Comparison of ENCODE assay signal across 19 cellular contexts in genomic region chr7:73622527-73622908, GRCh38. TPM values are rescaled to one million over a fixed set of nuclear protein-coding genes. Genes with fewer than 3 reads are reported as not detected.
A peak's percentile ranks its signal among the peaks of the same experiment; 100 is the strongest.
DNase-seq lines count a peak whose midpoint lies in the region; ATAC-seq, FAIRE-seq and TF ChIP-seq lines count a peak whose summit lies in the region.
"Had no signal": no experiment of that assay in that cellular context is flagged by ENCODE, and none has a peak within 500 bp of the region (broad histone marks: within the 10 kb centered on the region; RNA-seq: fewer than 3 reads in every experiment).

No MANE protein-coding gene starts in this region.

- H3K4me3 Mint-ChIP-seq in chondrocyte (ENCODE audit: unreplicated experiment): no peak overlapping the region
- H3K4me3 Mint-ChIP-seq: activated naive CD4-positive, alpha-beta T cell treated with anti-CD3 and anti-CD28 coated beads, Interleukin-2, amount 50 U/mL, for 24 hours had no signal

- H3K4me1 Mint-ChIP-seq in chondrocyte (ENCODE audit: low read depth): peaks cover 5% of the 10 kb centered on the region
- H3K4me1 Mint-ChIP-seq: activated naive CD4-positive, alpha-beta T cell treated with anti-CD3 and anti-CD28 coated beads, Interleukin-2, amount 50 U/mL, for 24 hours had no signal

- no peaks in the 10 kb centered on the region for H3K9me1 ChIP-seq in K562 (ENCODE audit: control insufficient read depth, insufficient read depth, low read length)

- peak; percentile 0; the same call in 1 of the 3 replicates for ATAC-seq in K562
- ATAC-seq in HepG2: no peak
- ATAC-seq in gastrocnemius medialis: peak; percentile 10 to 15
- ATAC-seq in GM19395 (IDR thresholded peaks at IDR 0.05; ENCODE audit: unreplicated experiment): no peak

- TF ChIP-seq POLR2A in K562 (conservative IDR thresholded peaks at IDR 0.05): no peak
- TF ChIP-seq POLR2A in HepG2 (IDR thresholded peaks at IDR 0.05; ENCODE audit: insufficient read depth in 1 of 2, low read depth in 2 of 2, low read length in 2 of 2): no peak
- no peak for TF ChIP-seq POLR2A in gastrocnemius medialis (IDR thresholded peaks at IDR 0.05)
- no peak for TF ChIP-seq POLR2A in erythroblast (IDR thresholded peaks at IDR 0.05; ENCODE audit: low read length)

- H4K20me1 ChIP-seq in K562 (replicated peaks; ENCODE audit: control insufficient read depth, insufficient read depth, low read length) (no peaks in the 10 kb centered on the region; the same call in 1 of the 2 replicates), HepG2 (ENCODE audit: insufficient read depth, low read length) (peaks cover 27% of the 10 kb centered on the region)

- intact Hi-C loops in K562 (cut with micrococcal nuclease) (no loop called here), HepG2 (cut with micrococcal nuclease; ENCODE audit: unreplicated experiment) (loop anchor here (2.0 kb wide), 1 partner anchor 42 kb away; no protein-coding TSS in a partner anchor), gastrocnemius medialis (cut with DNase I; ENCODE audit: low total_unique reads) (loop anchor here (10.0 kb wide), 1 partner anchor 222 kb away; the partner anchor contains the start of gene METTL27)

- DNase-seq in H7 (no peak), K562 (ENCODE audit: extremely low read depth in 1 of 4, low spot score in 3 of 4) (no peak), HepG2 (ENCODE audit: low spot score) (no peak), gastrocnemius medialis (no peak), chondrocyte (ENCODE audit: low spot score) (no peak), G401 (ENCODE audit: low spot score) (no peak), erythroblast (lab: John Stamatoyannopoulos, UW) (no peak)
- DNase-seq: activated CD4-positive, alpha-beta T cell treated with anti-CD3 and anti-CD28 coated beads for 48 hours; activated T-cell treated with anti-CD3 and anti-CD28 coated beads for 4 hours; AML-193; caudate nucleus; NCI-H1694; NCI-H446 treated with DMSO at 0.1 percent for 48 hours; SK-N-SH; stimulated activated naive CD4-positive, alpha-beta T cell had no signal

- H3K9me3 Mint-ChIP-seq in chondrocyte (ENCODE audit: low read depth): no peaks in the 10 kb centered on the region
- H3K9me3 Mint-ChIP-seq: activated naive CD4-positive, alpha-beta T cell treated with anti-CD3 and anti-CD28 coated beads, Interleukin-2, amount 50 U/mL, for 24 hours had no signal

- H3K27ac ChIP-seq in K562 (ENCODE audit: extremely low read depth, low read depth, low read length) (no peak overlapping the region), HepG2 (ENCODE audit: extremely low read length, insufficient read depth, low read length) (peak overlapping the region; percentile 95), gastrocnemius medialis (peak overlapping the region; percentile 83 to 93 (median 92))
- H3K27ac ChIP-seq: vagina had no signal

- H2AFZ ChIP-seq in K562 (ENCODE audit: low read depth, low read length): peak overlapping the region; percentile 98
- no peak overlapping the region for H2AFZ ChIP-seq in HepG2 (ENCODE audit: low read length)

- 10% methylated on average over 2 of the region's 2 CpGs for WGBS in K562 (ENCODE audit: insufficient coverage, low coverage, missing lambda C conversion rate)
- 35% methylated on average over 2 of the region's 2 CpGs for WGBS in HepG2 (ENCODE audit: low lambda C conversion rate)

- H3K27me3 ChIP-seq in H7 (ENCODE audit: control insufficient read depth, insufficient read depth, low read length) (peaks cover 23% of the 10 kb centered on the region), K562 (ENCODE audit: control insufficient read depth in 2 of 2, insufficient read depth in 2 of 2, low read length in 2 of 2) (peaks cover 2 to 11% of the 10 kb centered on the region in 2 experiments), HepG2 (ENCODE audit: control insufficient read depth in 1 of 2, insufficient read depth in 2 of 2, low read length in 2 of 2) (no peaks in the 10 kb centered on the region; a peak in 1 of 5 replicates), gastrocnemius medialis (peaks cover 0 to 3% (median 3%) of the 10 kb centered on the region in 3 donors)
- H3K27me3 ChIP-seq: vagina had no signal

- TF ChIP-seq CTCF in K562 (IDR thresholded peaks at IDR 0.05 in 2 of 3, conservative IDR thresholded peaks at IDR 0.05 in 1 of 3; ENCODE audit: insufficient read depth in 2 of 3, low read depth in 1 of 3, low read length in 3 of 3): no peak
- no peak for TF ChIP-seq CTCF in HepG2 (CRISPR knock-in tag; IDR thresholded peaks at IDR 0.05)
- no peak for TF ChIP-seq CTCF in gastrocnemius medialis (IDR thresholded peaks at IDR 0.05 in 4 of 5, conservative IDR thresholded peaks at IDR 0.05 in 1 of 5)
- TF ChIP-seq CTCF in chondrocyte (IDR thresholded peaks at IDR 0.05): no peak

- no peaks in the 10 kb centered on the region for H3K36me3 Mint-ChIP-seq in chondrocyte (ENCODE audit: low read depth)
- H3K36me3 Mint-ChIP-seq: activated naive CD4-positive, alpha-beta T cell treated with anti-CD3 and anti-CD28 coated beads, Interleukin-2, amount 50 U/mL, for 24 hours had no signal

- no peak for TF ChIP-seq RAD21 in K562 (CRISPR knock-in tag; conservative IDR thresholded peaks at IDR 0.05 in 1 of 2, IDR thresholded peaks at IDR 0.05 in 1 of 2)
- no peak for TF ChIP-seq RAD21 in HepG2 (CRISPR knock-in tag; IDR thresholded peaks at IDR 0.05)

- H3K36me3 ChIP-seq in H7 (replicated peaks; ENCODE audit: control insufficient read depth, insufficient read depth, low read length) (no peaks in the 10 kb centered on the region), K562 (ENCODE audit: control insufficient read depth, insufficient read depth, low read length) (no peaks in the 10 kb centered on the region), HepG2 (replicated peaks in 1 of 2; ENCODE audit: control insufficient read depth in 1 of 2, insufficient read depth in 2 of 2, low read length in 2 of 2) (peaks cover 7 to 11% of the 10 kb centered on the region in 2 experiments), gastrocnemius medialis (no peaks in the 10 kb centered on the region)
- H3K36me3 ChIP-seq: vagina had no signal

- CTCF ChIA-PET in K562 (lab: Yijun Ruan, JAX; ENCODE audit: low intra/inter-chr PET ratio) (no interaction called here), HepG2 (lab: Yijun Ruan, JAX; ENCODE audit: low intra/inter-chr PET ratio, low total read pairs) (no interaction called here)

- BruUV-seq in K562 (replicated peaks; lab: Mats Ljungman, UMichigan) (no TSS peak), HepG2 (replicated peaks; lab: Mats Ljungman, UMichigan) (no TSS peak)

- no peak overlapping the region for H3K27ac Mint-ChIP-seq in chondrocyte (ENCODE audit: unreplicated experiment)
- H3K27ac Mint-ChIP-seq: activated naive CD4-positive, alpha-beta T cell treated with anti-CD3 and anti-CD28 coated beads, Interleukin-2, amount 50 U/mL, for 24 hours had no signal

- H3K4me1 ChIP-seq in K562 (replicated peaks in 1 of 2; ENCODE audit: control insufficient read depth in 2 of 2, insufficient read depth in 2 of 2, low read length in 2 of 2) (peaks cover 24 to 35% of the 10 kb centered on the region in 2 experiments), HepG2 (ENCODE audit: insufficient read depth, low read length) (peaks cover 62% of the 10 kb centered on the region), gastrocnemius medialis (peaks cover 6 to 8% of the 10 kb centered on the region in 2 donors)

- peaks cover 13% of the 10 kb centered on the region for H3K27me3 Mint-ChIP-seq in chondrocyte (ENCODE audit: low read depth)

- peak overlapping the region; percentile 80 for H3K4me3 ChIP-seq in H7 (ENCODE audit: insufficient read depth, low read depth, low read length)
- peak overlapping the region; percentile 68; the same call in 1 of the 2 replicates for H3K4me3 ChIP-seq in K562
- H3K4me3 ChIP-seq in HepG2 (replicated peaks in 1 of 3; ENCODE audit: insufficient read depth in 1 of 3, low read depth in 2 of 3, low read length in 3 of 3): peak overlapping the region; percentile 91 to 99 (median 97)
- peak overlapping the region; percentile 73 to 88 (median 77) for H3K4me3 ChIP-seq in gastrocnemius medialis

- H3K79me2 ChIP-seq in K562 (ENCODE audit: control insufficient read depth, insufficient read depth, low read length) (no peaks in the 10 kb centered on the region), HepG2 (ENCODE audit: insufficient read depth, low read length) (peaks cover 43% of the 10 kb centered on the region)

- H3K9me3 ChIP-seq in K562 (replicated peaks; ENCODE audit: control insufficient read depth, insufficient read depth, low read depth, low read length): no peaks in the 10 kb centered on the region
- no peaks in the 10 kb centered on the region for H3K9me3 ChIP-seq in HepG2 (ENCODE audit: low read length)
- H3K9me3 ChIP-seq in gastrocnemius medialis: no peaks in the 10 kb centered on the region
- H3K9me3 ChIP-seq: SK-N-SH, vagina had no signal

- no peak for TF ChIP-seq EP300 in K562 (IDR thresholded peaks at IDR 0.05; ENCODE audit: low read length)
- TF ChIP-seq EP300 in HepG2 (IDR thresholded peaks at IDR 0.05; ENCODE audit: low read depth in 2 of 2, low read length in 2 of 2): no peak
- TF ChIP-seq EP300 in HepG2 (CRISPR knock-in tag; IDR thresholded peaks at IDR 0.05; ENCODE audit: borderline replicate concordance): no peak

- in situ Hi-C loops in K562 (cut with MboI): no loop called here
- in situ Hi-C loops in HepG2 (cut with HindIII; ENCODE audit: extremely low pct_ligation_motif_present, low pct_unique_long_range_greater_than_20kb): no loop called here
- in situ Hi-C loops in gastrocnemius medialis (cut with MboI; ENCODE audit: low sequenced_read_pairs in 4 of 4): loop anchor here in 1 of 4 donors (25.0 kb wide), 1 partner anchor 240 kb away; the partner anchor contains the start of gene TMEM270
- in situ Hi-C loops in G401 (cut with HindIII; ENCODE audit: low sequenced_read_pairs): no loop called here

- FAIRE-seq in K562 (lab: Jason Lieb, UNC) (no peak), HepG2 (lab: Jason Lieb, UNC) (no peak)

- H3K9ac ChIP-seq in K562 (ENCODE audit: insufficient read depth in 1 of 2, low read depth in 2 of 2, low read length in 2 of 2) (peak overlapping the region; percentile 75 to 100; a peak in 2 of 4 replicates), HepG2 (ENCODE audit: insufficient read depth, low read depth, low read length) (peak overlapping the region; percentile 98)
- H3K9ac ChIP-seq: SK-N-SH had no signal

- H3K4me2 ChIP-seq in K562 (ENCODE audit: insufficient read depth, low read length): peak overlapping the region; percentile 85
- H3K4me2 ChIP-seq in HepG2 (ENCODE audit: low read depth, low read length): peak overlapping the region; percentile 64
- H3K4me2 ChIP-seq: SK-N-SH, smooth muscle cell had no signal

- POLR2A ChIA-PET in K562 (lab: Yijun Ruan, JAX) (interaction anchor here (0.6 to 0.7 kb wide), 4 partner anchors 69 to 921 kb away, joined by 3 read pairs; no protein-coding TSS in a partner anchor), HepG2 (lab: Yijun Ruan, JAX) (interaction anchor here (0.6 to 13.2 kb wide), 23 partner anchors 14 to 116 kb away, joined by 3 to 416 read pairs (median 4); partner anchors contain the start of genes ABHD11, BUD23, DNAJC30 and STX1A)

RNA-seq across cellular contexts. Expression of gene MLXIPL, which starts 1.8 kb away (rescaled TPM):
- total RNA-seq in H7 (2014; rRNA removed; shearing (Covaris generic)): 0.63 and 0.73 TPM in 2 replicates
- 12.6 and 32.2 TPM in 2 replicates for total RNA-seq in K562 (2011; cell fraction: chromatin; rRNA removed; ENCODE audit: low replicate concordance)
- 12.8 and 16.5 TPM in 2 replicates for total RNA-seq in K562 (2011; cell fraction: nucleolus; rRNA removed)
- total RNA-seq in K562 (2011; cell fraction: nucleoplasm; rRNA removed): 14.2 and 15.9 TPM in 2 replicates
- total RNA-seq in K562 (2014; rRNA removed) (6.0 and 8.9 TPM in 2 replicates), K562 (2014; rRNA removed; fragmentation: Illumina TruSeq; extraction: Trizol) (0.61 and 0.91 TPM in 2 replicates), K562 (2015; rRNA removed; fragmentation: Illumina TruSeq; extraction: Trizol) (1.4 and 1.7 TPM in 2 replicates), K562 (2021) (10.2 and 11.8 TPM in 2 replicates), HepG2 (2016; rRNA removed; fragmentation: Illumina TruSeq; extraction: Trizol) (17.2 and 51.6 TPM in 2 replicates), gastrocnemius medialis (100 to 1,000 TPM in 1 of 4 donors, 10 to 100 TPM in 1, 1 to 10 TPM in 2; 7.6 to 107 (median 29.2) TPM), chondrocyte (not detected in 3 replicates)
- polyA plus RNA-seq in K562 (2011; rRNA removed) (0.59 and 3.4 TPM in 2 replicates), K562 (2014; fragmentation: Illumina TruSeq; extraction: Trizol) (2.7 and 4.4 TPM in 2 replicates), K562 (2014; fragmentation: Nextera tagmentation; extraction: Ambion mirVana) (under 1 TPM; 0.11 to 0.17 TPM), K562 (2014; rRNA removed) (11.1 and 18.4 TPM in 2 replicates), HepG2 (2011; rRNA removed) (60.1 and 66.2 TPM in 2 replicates)
- polyA plus RNA-seq in K562 (2011; cell fraction: cytosol; rRNA removed): 1.5 and 1.7 TPM in 2 replicates
- 22.7 and 25.6 TPM in 2 replicates for polyA plus RNA-seq in K562 (2011; cell fraction: nucleus; rRNA removed)
- polyA plus RNA-seq in K562 (2012): 5.1 and 47.6 TPM in 2 replicates
- 0.39 and 0.69 TPM in 2 replicates for polyA minus RNA-seq in K562 (2011; rRNA and poly(A)+ RNA removed)
- polyA minus RNA-seq in K562 (2011; cell fraction: cytosol; rRNA and poly(A)+ RNA removed): 1.3 and 2.9 TPM in 2 replicates
- 6.7 and 13.7 TPM in 2 replicates for polyA minus RNA-seq in K562 (2011; cell fraction: nucleus; rRNA and poly(A)+ RNA removed)
- 27.0 and 29.0 TPM in 2 replicates for total RNA-seq in HepG2 (2016; cell fraction: cytosol; rRNA removed; fragmentation: Illumina TruSeq; extraction: Trizol; ENCODE audit: low read depth)
- total RNA-seq in HepG2 (2016; cell fraction: insoluble cytoplasmic fraction; rRNA removed; fragmentation: Illumina TruSeq; extraction: Trizol): 18.9 and 53.8 TPM in 2 replicates
- total RNA-seq in HepG2 (2016; cell fraction: membrane; rRNA removed; fragmentation: Illumina TruSeq; extraction: Trizol): 21.9 and 22.1 TPM in 2 replicates
- total RNA-seq in HepG2 (2016; cell fraction: nucleus; rRNA removed; fragmentation: Illumina TruSeq; extraction: Trizol): 81.2 and 99.5 TPM in 2 replicates
- 5.9 and 8.8 TPM in 2 replicates for polyA plus RNA-seq in HepG2 (2011; cell fraction: cytosol; rRNA removed)
- polyA plus RNA-seq in HepG2 (2011; cell fraction: nucleus; rRNA removed): 568 and 629 TPM in 2 replicates
- 128 and 152 TPM in 2 replicates for polyA plus RNA-seq in HepG2 (2012)
- 6.4 and 8.2 TPM in 2 replicates for polyA plus RNA-seq in HepG2 (2016; cell fraction: cytosol; fragmentation: Illumina TruSeq; extraction: Trizol; ENCODE audit: low read depth)
- polyA plus RNA-seq in HepG2 (2016; cell fraction: insoluble cytoplasmic fraction; fragmentation: Illumina TruSeq; extraction: Trizol; ENCODE audit: low read depth): 30.7 and 38.6 TPM in 2 replicates
- polyA plus RNA-seq in HepG2 (2016; cell fraction: membrane; fragmentation: Illumina TruSeq; extraction: Trizol; ENCODE audit: low read depth): 8.2 and 12.6 TPM in 2 replicates
- polyA plus RNA-seq in HepG2 (2016; cell fraction: nucleus; fragmentation: Illumina TruSeq; extraction: Trizol; ENCODE audit: insufficient read depth, low read depth): 647 and 722 TPM in 2 replicates
- polyA minus RNA-seq in HepG2 (2011; rRNA and poly(A)+ RNA removed; ENCODE audit: low replicate concordance): 6.4 and 30.3 TPM in 2 replicates
- 11.7 and 11.8 TPM in 2 replicates for polyA minus RNA-seq in HepG2 (2011; cell fraction: cytosol; rRNA and poly(A)+ RNA removed)
- 59.6 and 87.7 TPM in 2 replicates for polyA minus RNA-seq in HepG2 (2011; cell fraction: nucleus; rRNA and poly(A)+ RNA removed)
- not detected in 2 replicates for total RNA-seq in G401 (2014; rRNA removed; shearing (Covaris generic))
- total RNA-seq: smooth muscle cell had no signal
- polyA plus RNA-seq: smooth muscle cell had no signal

RNA-seq across cellular contexts. Expression of gene TBL2, which starts 44.1 kb away (rescaled TPM):
- 34.5 and 52.3 TPM in 2 replicates for total RNA-seq in H7 (2014; rRNA removed; shearing (Covaris generic))
- total RNA-seq in K562 (2011; cell fraction: chromatin; rRNA removed; ENCODE audit: low replicate concordance): 126 and 292 TPM in 2 replicates
- total RNA-seq in K562 (2011; cell fraction: nucleolus; rRNA removed): 220 and 224 TPM in 2 replicates
- 142 and 163 TPM in 2 replicates for total RNA-seq in K562 (2011; cell fraction: nucleoplasm; rRNA removed)
- total RNA-seq in K562 (2014; rRNA removed): 82.1 and 123 TPM in 2 replicates
- 40.0 and 42.0 TPM in 2 replicates for total RNA-seq in K562 (2014; rRNA removed; fragmentation: Illumina TruSeq; extraction: Trizol)
- total RNA-seq in K562 (2015; rRNA removed; fragmentation: Illumina TruSeq; extraction: Trizol): 54.1 and 60.6 TPM in 2 replicates
- 70.3 and 70.8 TPM in 2 replicates for total RNA-seq in K562 (2021)
- polyA plus RNA-seq in K562 (2011; rRNA removed): 47.7 and 49.2 TPM in 2 replicates
- 48.9 and 107 TPM in 2 replicates for polyA plus RNA-seq in K562 (2011; cell fraction: cytosol; rRNA removed)
- polyA plus RNA-seq in K562 (2011; cell fraction: nucleus; rRNA removed): 45.7 and 87.5 TPM in 2 replicates
- polyA plus RNA-seq in K562 (2012): 51.9 and 71.5 TPM in 2 replicates
- polyA plus RNA-seq in K562 (2014; fragmentation: Illumina TruSeq; extraction: Trizol): 43.8 and 48.8 TPM in 2 replicates
- 1 to 10 TPM; 2.5 to 3.0 TPM for polyA plus RNA-seq in K562 (2014; fragmentation: Nextera tagmentation; extraction: Ambion mirVana)
- polyA plus RNA-seq in K562 (2014; rRNA removed): 61.5 and 67.3 TPM in 2 replicates
- 57.4 and 92.0 TPM in 2 replicates for polyA minus RNA-seq in K562 (2011; rRNA and poly(A)+ RNA removed)
- 81.1 and 112 TPM in 2 replicates for polyA minus RNA-seq in K562 (2011; cell fraction: cytosol; rRNA and poly(A)+ RNA removed)
- polyA minus RNA-seq in K562 (2011; cell fraction: nucleus; rRNA and poly(A)+ RNA removed): 51.6 and 57.1 TPM in 2 replicates
- total RNA-seq in HepG2 (2016; rRNA removed; fragmentation: Illumina TruSeq; extraction: Trizol): 17.7 and 47.2 TPM in 2 replicates
- 15.6 and 16.0 TPM in 2 replicates for total RNA-seq in HepG2 (2016; cell fraction: cytosol; rRNA removed; fragmentation: Illumina TruSeq; extraction: Trizol; ENCODE audit: low read depth)
- 18.0 and 45.6 TPM in 2 replicates for total RNA-seq in HepG2 (2016; cell fraction: insoluble cytoplasmic fraction; rRNA removed; fragmentation: Illumina TruSeq; extraction: Trizol)
- 19.6 and 21.4 TPM in 2 replicates for total RNA-seq in HepG2 (2016; cell fraction: membrane; rRNA removed; fragmentation: Illumina TruSeq; extraction: Trizol)
- 39.7 and 53.4 TPM in 2 replicates for total RNA-seq in HepG2 (2016; cell fraction: nucleus; rRNA removed; fragmentation: Illumina TruSeq; extraction: Trizol)
- polyA plus RNA-seq in HepG2 (2011; rRNA removed): 43.4 and 51.8 TPM in 2 replicates
- 34.9 and 60.3 TPM in 2 replicates for polyA plus RNA-seq in HepG2 (2011; cell fraction: cytosol; rRNA removed)
- polyA plus RNA-seq in HepG2 (2011; cell fraction: nucleus; rRNA removed): 48.6 and 49.4 TPM in 2 replicates
- polyA plus RNA-seq in HepG2 (2012): 20.5 and 28.9 TPM in 2 replicates
- polyA plus RNA-seq in HepG2 (2016; cell fraction: cytosol; fragmentation: Illumina TruSeq; extraction: Trizol; ENCODE audit: low read depth): 5.7 and 6.6 TPM in 2 replicates
- polyA plus RNA-seq in HepG2 (2016; cell fraction: insoluble cytoplasmic fraction; fragmentation: Illumina TruSeq; extraction: Trizol; ENCODE audit: low read depth): 12.8 and 15.1 TPM in 2 replicates
- polyA plus RNA-seq in HepG2 (2016; cell fraction: membrane; fragmentation: Illumina TruSeq; extraction: Trizol; ENCODE audit: low read depth): 8.4 and 11.1 TPM in 2 replicates
- 59.0 and 65.3 TPM in 2 replicates for polyA plus RNA-seq in HepG2 (2016; cell fraction: nucleus; fragmentation: Illumina TruSeq; extraction: Trizol; ENCODE audit: insufficient read depth, low read depth)
- 93.7 and 149 TPM in 2 replicates for polyA minus RNA-seq in HepG2 (2011; rRNA and poly(A)+ RNA removed; ENCODE audit: low replicate concordance)
- polyA minus RNA-seq in HepG2 (2011; cell fraction: cytosol; rRNA and poly(A)+ RNA removed): 63.0 and 87.1 TPM in 2 replicates
- polyA minus RNA-seq in HepG2 (2011; cell fraction: nucleus; rRNA and poly(A)+ RNA removed): 28.2 and 35.2 TPM in 2 replicates
- 10 to 100 TPM; 14.4 to 32.9 (median 22.0) TPM for total RNA-seq in gastrocnemius medialis
- 45.2 to 56.1 TPM (median 50.4 TPM) in 3 replicates for total RNA-seq in chondrocyte
- total RNA-seq in G401 (2014; rRNA removed; shearing (Covaris generic)): 108 and 114 TPM in 2 replicates

RNA-seq across cellular contexts. Expression of gene VPS37D, which starts 45.1 kb away (rescaled TPM):
- total RNA-seq in H7 (2014; rRNA removed; shearing (Covaris generic)): 6.0 and 6.4 TPM in 2 replicates
- total RNA-seq in K562 (2011; cell fraction: chromatin; rRNA removed; ENCODE audit: low replicate concordance): 1.3 TPM in 1 of 2 replicates, not detected in the other
- 0.83 and 1.3 TPM in 2 replicates for total RNA-seq in K562 (2011; cell fraction: nucleolus; rRNA removed)
- 0.76 and 0.88 TPM in 2 replicates for total RNA-seq in K562 (2011; cell fraction: nucleoplasm; rRNA removed)
- total RNA-seq in K562 (2014; rRNA removed) (2.3 and 2.5 TPM in 2 replicates), K562 (2014; rRNA removed; fragmentation: Illumina TruSeq; extraction: Trizol) (0.26 TPM in 1 of 2 replicates, not detected in the other), K562 (2015; rRNA removed; fragmentation: Illumina TruSeq; extraction: Trizol) (0.25 and 0.38 TPM in 2 replicates), K562 (2021) (1.1 and 1.3 TPM in 2 replicates), HepG2 (2016; rRNA removed; fragmentation: Illumina TruSeq; extraction: Trizol) (4.9 and 6.3 TPM in 2 replicates), gastrocnemius medialis (1 to 10 TPM in 2 of 4 donors, under 1 TPM in 2; 0.64 to 2.5 (median 1.4) TPM), chondrocyte (4.9 to 6.6 TPM (median 6.2 TPM) in 3 replicates)
- polyA plus RNA-seq in K562 (2011; rRNA removed) (0.84 and 1.6 TPM in 2 replicates), K562 (2014; fragmentation: Illumina TruSeq; extraction: Trizol) (0.39 and 0.42 TPM in 2 replicates), K562 (2014; fragmentation: Nextera tagmentation; extraction: Ambion mirVana) (not detected), K562 (2014; rRNA removed) (1.3 and 2.1 TPM in 2 replicates), HepG2 (2011; rRNA removed) (3.8 and 5.7 TPM in 2 replicates)
- polyA plus RNA-seq in K562 (2011; cell fraction: cytosol; rRNA removed): 1.8 and 2.7 TPM in 2 replicates
- 1.7 TPM in 2 replicates for polyA plus RNA-seq in K562 (2011; cell fraction: nucleus; rRNA removed)
- polyA plus RNA-seq in K562 (2012): 0.70 and 2.2 TPM in 2 replicates
- polyA minus RNA-seq in K562 (2011; rRNA and poly(A)+ RNA removed): 0.32 TPM in 1 of 2 replicates, not detected in the other
- polyA minus RNA-seq in K562 (2011; cell fraction: cytosol; rRNA and poly(A)+ RNA removed): 1.2 and 1.9 TPM in 2 replicates
- 0.27 and 0.33 TPM in 2 replicates for polyA minus RNA-seq in K562 (2011; cell fraction: nucleus; rRNA and poly(A)+ RNA removed)
- total RNA-seq in HepG2 (2016; cell fraction: cytosol; rRNA removed; fragmentation: Illumina TruSeq; extraction: Trizol; ENCODE audit: low read depth): 7.4 and 7.8 TPM in 2 replicates
- total RNA-seq in HepG2 (2016; cell fraction: insoluble cytoplasmic fraction; rRNA removed; fragmentation: Illumina TruSeq; extraction: Trizol): 5.1 and 6.3 TPM in 2 replicates
- 11.3 and 11.5 TPM in 2 replicates for total RNA-seq in HepG2 (2016; cell fraction: membrane; rRNA removed; fragmentation: Illumina TruSeq; extraction: Trizol)
- total RNA-seq in HepG2 (2016; cell fraction: nucleus; rRNA removed; fragmentation: Illumina TruSeq; extraction: Trizol): 3.3 and 3.9 TPM in 2 replicates
- polyA plus RNA-seq in HepG2 (2011; cell fraction: cytosol; rRNA removed): 3.8 and 5.1 TPM in 2 replicates
- polyA plus RNA-seq in HepG2 (2011; cell fraction: nucleus; rRNA removed): 11.9 and 15.2 TPM in 2 replicates
- polyA plus RNA-seq in HepG2 (2012): 5.1 and 5.6 TPM in 2 replicates
- polyA plus RNA-seq in HepG2 (2016; cell fraction: cytosol; fragmentation: Illumina TruSeq; extraction: Trizol; ENCODE audit: low read depth): 5.8 and 6.7 TPM in 2 replicates
- polyA plus RNA-seq in HepG2 (2016; cell fraction: insoluble cytoplasmic fraction; fragmentation: Illumina TruSeq; extraction: Trizol; ENCODE audit: low read depth): 4.4 and 4.5 TPM in 2 replicates
- 7.2 and 7.6 TPM in 2 replicates for polyA plus RNA-seq in HepG2 (2016; cell fraction: membrane; fragmentation: Illumina TruSeq; extraction: Trizol; ENCODE audit: low read depth)
- polyA plus RNA-seq in HepG2 (2016; cell fraction: nucleus; fragmentation: Illumina TruSeq; extraction: Trizol; ENCODE audit: insufficient read depth, low read depth): 8.1 and 8.8 TPM in 2 replicates
- polyA minus RNA-seq in HepG2 (2011; rRNA and poly(A)+ RNA removed; ENCODE audit: low replicate concordance): 0.37 and 3.2 TPM in 2 replicates
- polyA minus RNA-seq in HepG2 (2011; cell fraction: cytosol; rRNA and poly(A)+ RNA removed): 2.4 and 2.6 TPM in 2 replicates
- polyA minus RNA-seq in HepG2 (2011; cell fraction: nucleus; rRNA and poly(A)+ RNA removed): 0.90 and 1.5 TPM in 2 replicates
- total RNA-seq in G401 (2014; rRNA removed; shearing (Covaris generic)): 8.3 and 9.8 TPM in 2 replicates

Comparison
In these comparisons a context has a peak if more than half of its experiments do, and no peak if none do; other contexts are left out.
1. ATAC-seq: peak in K562 (single experiment) and gastrocnemius medialis (2 of 2); none in HepG2 (single experiment) and GM19395 (single experiment).
2. Peak in every context shown above with its lines, with median percentiles within 50 percentile points of each other: H3K4me3 ChIP-seq.